1 cellular context compared by ENCODE assay signal in genomic region chr19:1027953-1028902, GRCh38.
TF ChIP-seq lines count a peak whose summit lies in the region.

No MANE protein-coding gene starts in this region.

TF ChIP-seq in HepG2, 621 proteins besides CTCF, POLR2A, EP300 and RAD21 (continued from another document and continues in another):
- TF ChIP-seq, protein P1, sequence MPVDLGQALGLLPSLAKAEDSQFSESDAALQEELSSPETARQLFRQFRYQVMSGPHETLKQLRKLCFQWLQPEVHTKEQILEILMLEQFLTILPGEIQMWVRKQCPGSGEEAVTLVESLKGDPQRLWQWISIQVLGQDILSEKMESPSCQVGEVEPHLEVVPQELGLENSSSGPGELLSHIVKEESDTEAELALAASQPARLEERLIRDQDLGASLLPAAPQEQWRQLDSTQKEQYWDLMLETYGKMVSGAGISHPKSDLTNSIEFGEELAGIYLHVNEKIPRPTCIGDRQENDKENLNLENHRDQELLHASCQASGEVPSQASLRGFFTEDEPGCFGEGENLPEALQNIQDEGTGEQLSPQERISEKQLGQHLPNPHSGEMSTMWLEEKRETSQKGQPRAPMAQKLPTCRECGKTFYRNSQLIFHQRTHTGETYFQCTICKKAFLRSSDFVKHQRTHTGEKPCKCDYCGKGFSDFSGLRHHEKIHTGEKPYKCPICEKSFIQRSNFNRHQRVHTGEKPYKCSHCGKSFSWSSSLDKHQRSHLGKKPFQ (CRISPR knock-in tag; IDR thresholded peaks at IDR 0.05; ENCODE audit: insufficient replicate concordance), result no peak
- TF ChIP-seq ZNF33B (CRISPR knock-in tag; IDR thresholded peaks at IDR 0.05), result no peak
- TF ChIP-seq, protein P2, sequence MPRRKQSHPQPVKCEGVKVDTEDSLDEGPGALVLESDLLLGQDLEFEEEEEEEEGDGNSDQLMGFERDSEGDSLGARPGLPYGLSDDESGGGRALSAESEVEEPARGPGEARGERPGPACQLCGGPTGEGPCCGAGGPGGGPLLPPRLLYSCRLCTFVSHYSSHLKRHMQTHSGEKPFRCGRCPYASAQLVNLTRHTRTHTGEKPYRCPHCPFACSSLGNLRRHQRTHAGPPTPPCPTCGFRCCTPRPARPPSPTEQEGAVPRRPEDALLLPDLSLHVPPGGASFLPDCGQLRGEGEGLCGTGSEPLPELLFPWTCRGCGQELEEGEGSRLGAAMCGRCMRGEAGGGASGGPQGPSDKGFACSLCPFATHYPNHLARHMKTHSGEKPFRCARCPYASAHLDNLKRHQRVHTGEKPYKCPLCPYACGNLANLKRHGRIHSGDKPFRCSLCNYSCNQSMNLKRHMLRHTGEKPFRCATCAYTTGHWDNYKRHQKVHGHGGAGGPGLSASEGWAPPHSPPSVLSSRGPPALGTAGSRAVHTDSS (CRISPR knock-in tag; conservative IDR thresholded peaks at IDR 0.05), result no peak
- no peak for TF ChIP-seq ZFAT (CRISPR knock-in tag; conservative IDR thresholded peaks at IDR 0.05)
- no peak for TF ChIP-seq MLLT10 (CRISPR knock-in tag; IDR thresholded peaks at IDR 0.05)
- TF ChIP-seq ONECUT2 (CRISPR knock-in tag; IDR thresholded peaks at IDR 0.05), result no peak
- TF ChIP-seq RFX5 (IDR thresholded peaks at IDR 0.05; ENCODE audit: low read depth, low read length), result no peak
- no peak for TF ChIP-seq SP1 (IDR thresholded peaks at IDR 0.05)
- no peak; the same call in 1 of the 2 replicates for TF ChIP-seq SP1 (CRISPR knock-in tag; IDR thresholded peaks at IDR 0.05)
- TF ChIP-seq MTA1 (CRISPR knock-in tag; IDR thresholded peaks at IDR 0.05; ENCODE audit: borderline replicate concordance), result peak; percentile 30; the same call in 1 of the 2 replicates
- TF ChIP-seq ZNF780A (CRISPR knock-in tag; IDR thresholded peaks at IDR 0.05), result no peak
- no peak for TF ChIP-seq ZNF44 (CRISPR knock-in tag; IDR thresholded peaks at IDR 0.05)
- TF ChIP-seq, protein P3, sequence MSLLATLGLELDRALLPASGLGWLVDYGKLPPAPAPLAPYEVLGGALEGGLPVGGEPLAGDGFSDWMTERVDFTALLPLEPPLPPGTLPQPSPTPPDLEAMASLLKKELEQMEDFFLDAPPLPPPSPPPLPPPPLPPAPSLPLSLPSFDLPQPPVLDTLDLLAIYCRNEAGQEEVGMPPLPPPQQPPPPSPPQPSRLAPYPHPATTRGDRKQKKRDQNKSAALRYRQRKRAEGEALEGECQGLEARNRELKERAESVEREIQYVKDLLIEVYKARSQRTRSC (CRISPR knock-in tag; IDR thresholded peaks at IDR 0.05; ENCODE audit: low read depth), result no peak
- TF ChIP-seq JUND (CRISPR knock-in tag; IDR thresholded peaks at IDR 0.05), result no peak
- TF ChIP-seq NFRKB (IDR thresholded peaks at IDR 0.05), result no peak
- TF ChIP-seq ZNF577 (CRISPR knock-in tag; IDR thresholded peaks at IDR 0.05; ENCODE audit: borderline replicate concordance, low read depth), result no peak
- no peak for TF ChIP-seq DMTF1 (CRISPR knock-in tag; IDR thresholded peaks at IDR 0.05)
- peak; percentile 44 for TF ChIP-seq POLR2G (IDR thresholded peaks at IDR 0.05; ENCODE audit: low read depth, low read length)
- TF ChIP-seq STAG1 (CRISPR knock-in tag; IDR thresholded peaks at IDR 0.05), result no peak
- TF ChIP-seq SYNCRIP (IDR thresholded peaks at IDR 0.05; ENCODE audit: insufficient read depth, low read depth, low read length), result no peak
- no peak for TF ChIP-seq PRPF4 (IDR thresholded peaks at IDR 0.05; ENCODE audit: low read depth, low read length, poor library complexity, severe bottlenecking)
- TF ChIP-seq, protein P4, sequence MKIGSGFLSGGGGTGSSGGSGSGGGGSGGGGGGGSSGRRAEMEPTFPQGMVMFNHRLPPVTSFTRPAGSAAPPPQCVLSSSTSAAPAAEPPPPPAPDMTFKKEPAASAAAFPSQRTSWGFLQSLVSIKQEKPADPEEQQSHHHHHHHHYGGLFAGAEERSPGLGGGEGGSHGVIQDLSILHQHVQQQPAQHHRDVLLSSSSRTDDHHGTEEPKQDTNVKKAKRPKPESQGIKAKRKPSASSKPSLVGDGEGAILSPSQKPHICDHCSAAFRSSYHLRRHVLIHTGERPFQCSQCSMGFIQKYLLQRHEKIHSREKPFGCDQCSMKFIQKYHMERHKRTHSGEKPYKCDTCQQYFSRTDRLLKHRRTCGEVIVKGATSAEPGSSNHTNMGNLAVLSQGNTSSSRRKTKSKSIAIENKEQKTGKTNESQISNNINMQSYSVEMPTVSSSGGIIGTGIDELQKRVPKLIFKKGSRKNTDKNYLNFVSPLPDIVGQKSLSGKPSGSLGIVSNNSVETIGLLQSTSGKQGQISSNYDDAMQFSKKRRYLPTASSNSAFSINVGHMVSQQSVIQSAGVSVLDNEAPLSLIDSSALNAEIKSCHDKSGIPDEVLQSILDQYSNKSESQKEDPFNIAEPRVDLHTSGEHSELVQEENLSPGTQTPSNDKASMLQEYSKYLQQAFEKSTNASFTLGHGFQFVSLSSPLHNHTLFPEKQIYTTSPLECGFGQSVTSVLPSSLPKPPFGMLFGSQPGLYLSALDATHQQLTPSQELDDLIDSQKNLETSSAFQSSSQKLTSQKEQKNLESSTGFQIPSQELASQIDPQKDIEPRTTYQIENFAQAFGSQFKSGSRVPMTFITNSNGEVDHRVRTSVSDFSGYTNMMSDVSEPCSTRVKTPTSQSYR (CRISPR knock-in tag; IDR thresholded peaks at IDR 0.05; ENCODE audit: borderline replicate concordance), result peak; percentile 60; the same call in 1 of the 2 replicates
- no peak for TF ChIP-seq ZBTB25 (CRISPR knock-in tag; IDR thresholded peaks at IDR 0.05)
- no peak for TF ChIP-seq MED13 (CRISPR knock-in tag; IDR thresholded peaks at IDR 0.05)
- TF ChIP-seq ZNF556 (CRISPR knock-in tag; IDR thresholded peaks at IDR 0.05; ENCODE audit: borderline replicate concordance), result no peak
- TF ChIP-seq ZSCAN22 (CRISPR knock-in tag; IDR thresholded peaks at IDR 0.05), result no peak
- no peak for TF ChIP-seq ZBTB44 (CRISPR knock-in tag; IDR thresholded peaks at IDR 0.05)
- TF ChIP-seq MATR3 (CRISPR knock-in tag; IDR thresholded peaks at IDR 0.05), result no peak
- TF ChIP-seq SOX13 (IDR thresholded peaks at IDR 0.05), result no peak
- no peak for TF ChIP-seq SOX13 (CRISPR knock-in tag; conservative IDR thresholded peaks at IDR 0.05 in 1 of 2, IDR thresholded peaks at IDR 0.05 in 1 of 2)
- no peak for TF ChIP-seq IKZF1 (IDR thresholded peaks at IDR 0.05)
- TF ChIP-seq NR1H2 (CRISPR knock-in tag; IDR thresholded peaks at IDR 0.05; ENCODE audit: borderline replicate concordance, low read depth), result no peak
- TF ChIP-seq ZNF720 (CRISPR knock-in tag; IDR thresholded peaks at IDR 0.05), result no peak
- TF ChIP-seq KAT8 (CRISPR knock-in tag; IDR thresholded peaks at IDR 0.05), result no peak
- TF ChIP-seq HNF4G (IDR thresholded peaks at IDR 0.05; ENCODE audit: borderline replicate concordance, low read depth, low read length), result no peak
- no peak for TF ChIP-seq HNF4G (CRISPR knock-in tag; IDR thresholded peaks at IDR 0.05; ENCODE audit: borderline replicate concordance, low read depth)
- TF ChIP-seq, protein P5, sequence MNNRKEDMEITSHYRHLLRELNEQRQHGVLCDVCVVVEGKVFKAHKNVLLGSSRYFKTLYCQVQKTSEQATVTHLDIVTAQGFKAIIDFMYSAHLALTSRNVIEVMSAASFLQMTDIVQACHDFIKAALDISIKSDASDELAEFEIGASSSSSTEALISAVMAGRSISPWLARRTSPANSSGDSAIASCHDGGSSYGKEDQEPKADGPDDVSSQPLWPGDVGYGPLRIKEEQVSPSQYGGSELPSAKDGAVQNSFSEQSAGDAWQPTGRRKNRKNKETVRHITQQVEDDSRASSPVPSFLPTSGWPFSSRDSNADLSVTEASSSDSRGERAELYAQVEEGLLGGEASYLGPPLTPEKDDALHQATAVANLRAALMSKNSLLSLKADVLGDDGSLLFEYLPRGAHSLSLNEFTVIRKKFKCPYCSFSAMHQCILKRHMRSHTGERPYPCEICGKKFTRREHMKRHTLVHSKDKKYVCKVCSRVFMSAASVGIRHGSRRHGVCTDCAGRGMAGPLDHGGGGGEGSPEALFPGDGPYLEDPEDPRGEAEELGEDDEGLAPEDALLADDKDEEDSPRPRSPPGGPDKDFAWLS (CRISPR knock-in tag; IDR thresholded peaks at IDR 0.05; ENCODE audit: borderline replicate concordance), result no peak
- no peak for TF ChIP-seq CBX5 (CRISPR knock-in tag; IDR thresholded peaks at IDR 0.05; ENCODE audit: borderline replicate concordance)
- TF ChIP-seq ZNF83 (CRISPR knock-in tag; IDR thresholded peaks at IDR 0.05; ENCODE audit: borderline replicate concordance), result no peak
- TF ChIP-seq ZNF276 (CRISPR knock-in tag; IDR thresholded peaks at IDR 0.05; ENCODE audit: low read depth), result no peak
- no peak for TF ChIP-seq KLF13 (CRISPR knock-in tag; IDR thresholded peaks at IDR 0.05)
- TF ChIP-seq RFX1 (IDR thresholded peaks at IDR 0.05), result no peak
- no peak for TF ChIP-seq CHCHD3 (CRISPR knock-in tag; IDR thresholded peaks at IDR 0.05)
- TF ChIP-seq ZFP62 (CRISPR knock-in tag; IDR thresholded peaks at IDR 0.05), result no peak
- TF ChIP-seq, protein P6, sequence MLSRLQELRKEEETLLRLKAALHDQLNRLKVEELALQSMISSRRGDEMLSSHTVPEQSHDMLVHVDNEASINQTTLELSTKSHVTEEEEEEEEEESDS (CRISPR knock-in tag; IDR thresholded peaks at IDR 0.05; ENCODE audit: borderline replicate concordance), result no peak
- no peak for TF ChIP-seq SRSF4 (IDR thresholded peaks at IDR 0.05; ENCODE audit: low read depth, low read length, poor library complexity, severe bottlenecking)
- TF ChIP-seq ZNF264 (CRISPR knock-in tag; IDR thresholded peaks at IDR 0.05), result no peak
- TF ChIP-seq ETV5 (CRISPR knock-in tag; IDR thresholded peaks at IDR 0.05; ENCODE audit: borderline replicate concordance), result peak; percentile 84
- peak; percentile 23; the same call in 1 of the 2 replicates for TF ChIP-seq HIVEP1 (CRISPR knock-in tag; IDR thresholded peaks at IDR 0.05)
- no peak for TF ChIP-seq CENPT (CRISPR knock-in tag; IDR thresholded peaks at IDR 0.05; ENCODE audit: low read depth)
- TF ChIP-seq CAMTA2 (CRISPR knock-in tag; IDR thresholded peaks at IDR 0.05; ENCODE audit: borderline replicate concordance), result no peak
- peak; percentile 38; the same call in 1 of the 2 replicates for TF ChIP-seq SALL1 (CRISPR knock-in tag; IDR thresholded peaks at IDR 0.05)
- peak; percentile 45; the same call in 1 of the 2 replicates for TF ChIP-seq FOXA3 (CRISPR knock-in tag; IDR thresholded peaks at IDR 0.05)
- TF ChIP-seq ZBTB7A (CRISPR knock-in tag; IDR thresholded peaks at IDR 0.05), result peak; percentile 64; the same call in 1 of the 2 replicates
- TF ChIP-seq NRL (CRISPR knock-in tag; IDR thresholded peaks at IDR 0.05; ENCODE audit: borderline replicate concordance), result no peak
- no peak for TF ChIP-seq FOXO4 (CRISPR knock-in tag; conservative IDR thresholded peaks at IDR 0.05)
